Comparison of ENCODE assay signal across 28 cellular contexts in genomic region chr2:182831097-182831496, GRCh38. TPM values are rescaled to one million over a fixed set of nuclear protein-coding genes. Genes with fewer than 3 reads are reported as not detected.
"Had no signal": no experiment of that assay in that cellular context is flagged by ENCODE, and none has a peak within 500 bp of the region (broad histone marks: within the 10 kb centered on the region; RNA-seq: fewer than 3 reads in every experiment).

No MANE protein-coding gene starts in this region.

- DNase-seq: activated B cell treated with CpG ODN at 0.5 μM for 24 hours; activated CD4-positive, alpha-beta T cell treated with anti-CD3 and anti-CD28 coated beads, Interleukin-2, amount 50 U/mL, for 1 hour; activated CD8-positive, alpha-beta T cell treated with anti-CD3 and anti-CD28 coated beads for 36 hours; activated naive CD8-positive, alpha-beta T cell treated with anti-CD3 and anti-CD28 coated beads, Interleukin-2, amount 50 U/mL, for 24 hours; activated T-cell treated with anti-CD3 and anti-CD28 coated beads, Interleukin-2, amount 50 U/mL, for 4 hours; amygdala; caudate nucleus; left lung; lower lobe of right lung; mesenchymal stem cell; naive thymus-derived CD8-positive, alpha-beta T cell; nucleus accumbens; psoas muscle; stimulated activated CD4-positive, alpha-beta T cell treated with anti-CD3 and anti-CD28 coated beads, Interleukin-1b, Interleukin-23, amount 100 ng/mL, for 48 hours; stimulated activated CD4-positive, alpha-beta T cell treated with anti-CD3 and anti-CD28 coated beads, Interleukin-4, amount 100 ng/mL, for 4 hours; stimulated activated CD8-positive, alpha-beta memory T cell treated with anti-CD3 and anti-CD28 coated beads, Interleukin-4, amount 100 ng/mL, for 48 hours; stimulated activated naive CD8-positive, alpha-beta T cell treated with anti-CD3 and anti-CD28 coated beads, Interleukin-15, amount 100 ng/mL, for 72 hours; substantia nigra; thyroid gland; upper lobe of left lung had no signal

- H3K36me3 ChIP-seq: left lung, lower lobe of right lung, thyroid gland, upper lobe of left lung, vagina had no signal

- FAIRE-seq: frontal cortex, islet of Langerhans had no signal

- ATAC-seq: activated CD8-positive, alpha-beta T cell treated with anti-CD3 and anti-CD28 coated beads for 36 hours; activated naive CD8-positive, alpha-beta T cell treated with anti-CD3 and anti-CD28 coated beads, Interleukin-2, amount 50 U/mL, for 24 hours; activated T-cell treated with anti-CD3 and anti-CD28 coated beads, Interleukin-2, amount 50 U/mL, for 4 hours; activated T-helper 17 cell treated with anti-CD3 and anti-CD28 coated beads, Interleukin-2, amount 50 U/mL, for 72 hours; esophagus mucosa; left lung; lower lobe of right lung; naive thymus-derived CD8-positive, alpha-beta T cell; psoas muscle; stimulated activated memory B cell treated with anti-CD40 and anti-IgM and Interleukin-4, amounts not matched to agents 10 μg/mL and 1 μg/mL and 100 μg/mL, for 72 hours; stimulated activated naive CD8-positive, alpha-beta T cell treated with anti-CD3 and anti-CD28 coated beads, Interleukin-15, amount 100 ng/mL, for 72 hours had no signal

- H3K27ac ChIP-seq: left lung, lower lobe of right lung, parathyroid adenoma, psoas muscle, thyroid gland, upper lobe of left lung, vagina had no signal

- H3K4me1 ChIP-seq: left lung, lower lobe of right lung, parathyroid adenoma, psoas muscle, thyroid gland, upper lobe of left lung, vagina had no signal

- H3K27me3 ChIP-seq: left lung, thyroid gland, upper lobe of left lung, vagina had no signal

- H3K9me3 ChIP-seq: left lung, lower lobe of right lung, psoas muscle, thyroid gland, upper lobe of left lung, vagina had no signal

- H3K4me3 ChIP-seq: left lung, lower lobe of right lung, psoas muscle, smooth muscle cell, thyroid gland, upper lobe of left lung, vagina had no signal

RNA-seq across cellular contexts. Expression of gene FRZB, which starts 35.3 kb away (rescaled TPM):
- total RNA-seq: activated B cell treated with CpG ODN at 0.5 μM for 24 hours; activated CD8-positive, alpha-beta T cell treated with anti-CD3 and anti-CD28 coated beads for 36 hours; activated T-cell treated with anti-CD3 and anti-CD28 coated beads, Interleukin-2, amount 50 U/mL, for 4 hours; activated T-helper 17 cell treated with anti-CD3 and anti-CD28 coated beads, Interleukin-2, amount 50 U/mL, for 72 hours; naive thymus-derived CD8-positive, alpha-beta T cell had no signal
